Comparison of ENCODE assay signal across 2 cellular contexts in the genomic region with DNA sequence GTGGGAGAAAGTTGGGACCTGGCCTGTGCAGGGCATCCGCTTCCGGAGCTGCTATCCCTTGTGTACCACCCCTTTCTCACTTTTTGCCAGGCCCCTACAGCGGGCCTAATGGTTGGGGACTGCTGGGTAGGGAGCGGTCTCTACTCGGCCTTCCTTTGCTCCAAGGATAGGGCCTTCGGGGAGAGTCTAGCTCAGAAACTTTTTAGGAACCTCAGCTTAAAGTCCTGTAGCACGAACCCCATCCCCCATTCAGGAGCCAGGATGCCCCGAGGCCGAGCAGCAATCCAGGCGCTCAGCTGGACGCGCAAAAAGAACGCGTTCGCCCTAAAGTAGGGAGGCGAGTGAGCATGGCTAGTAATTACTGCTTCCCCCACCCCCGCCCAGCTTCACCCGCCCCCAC.
TF ChIP-seq lines count a peak whose summit lies in the region.

No MANE protein-coding gene starts in this region.

TF ChIP-seq in SK-N-SH, 30 proteins besides CTCF, POLR2A, EP300 and RAD21:
- no peak for TF ChIP-seq REST (IDR thresholded peaks at IDR 0.05; ENCODE audit: low read depth, low read length)

TF ChIP-seq in SK-N-SH treated with all-trans-retinoic acid at 6 μM for 48 hours, 23 proteins besides CTCF, POLR2A, EP300 and RAD21 (continued from another document):
- TF ChIP-seq ZNF565 (CRISPR knock-in tag; conservative IDR thresholded peaks at IDR 0.05; ENCODE audit: low read depth) (no peak), TCF4 (CRISPR knock-in tag; IDR thresholded peaks at IDR 0.05; ENCODE audit: borderline replicate concordance) (no peak), BACH2 (CRISPR knock-in tag; IDR thresholded peaks at IDR 0.05; ENCODE audit: borderline replicate concordance) (no peak), TSHZ2 (CRISPR knock-in tag; IDR thresholded peaks at IDR 0.05) (no peak), ZC3H10 (CRISPR knock-in tag; IDR thresholded peaks at IDR 0.05) (no peak), ISL1 (CRISPR knock-in tag; IDR thresholded peaks at IDR 0.05) (no peak), CREB5 (CRISPR knock-in tag; IDR thresholded peaks at IDR 0.05; ENCODE audit: low read depth) (no peak), ESRRG (CRISPR knock-in tag; IDR thresholded peaks at IDR 0.05) (no peak), TOX (CRISPR knock-in tag; IDR thresholded peaks at IDR 0.05; ENCODE audit: borderline replicate concordance) (no peak), CSDC2 (CRISPR knock-in tag; IDR thresholded peaks at IDR 0.05) (no peak)
